2 cellular contexts compared by ENCODE assay signal in the genomic region with DNA sequence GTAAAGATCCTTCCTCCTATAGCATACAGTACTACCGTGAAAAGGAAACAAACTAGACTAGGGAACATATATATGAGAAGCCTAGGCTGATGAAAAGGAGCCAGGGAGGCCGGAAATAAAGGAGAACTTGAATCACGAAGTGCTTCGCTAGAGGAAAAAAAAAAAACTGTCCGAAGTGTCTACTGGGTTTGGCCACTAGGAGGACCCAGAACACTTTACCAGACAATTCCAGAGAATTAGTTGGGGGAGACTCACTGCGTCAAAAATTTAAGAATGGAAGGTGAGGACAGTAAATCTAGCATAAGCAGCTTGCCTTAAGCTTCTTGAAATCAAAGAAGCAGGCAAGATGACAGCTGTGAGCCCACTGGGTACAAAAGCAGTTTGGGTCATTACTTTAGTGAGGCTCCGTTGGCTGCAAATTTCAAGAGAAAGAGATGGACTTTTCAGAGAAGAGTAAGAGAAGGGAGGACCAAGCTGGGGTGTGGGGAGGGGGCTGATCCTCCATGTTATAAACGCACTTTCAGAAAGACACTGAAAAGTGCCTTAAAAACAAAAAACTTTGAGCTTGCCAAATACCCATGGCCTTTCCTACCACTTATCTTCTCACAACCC.
TF ChIP-seq lines count a peak whose summit lies in the region.

No MANE protein-coding gene starts in this region.

TF ChIP-seq in HEK293, 187 proteins besides CTCF, POLR2A, EP300 and RAD21:
- TF ChIP-seq ZNF791 (tag by site-specific recombination; IDR thresholded peaks at IDR 0.05) (no peak), ZNF654 (tag by site-specific recombination; IDR thresholded peaks at IDR 0.05; ENCODE audit: low read depth) (peak; percentile 96), ZNF670 (tag by site-specific recombination; IDR thresholded peaks at IDR 0.05; ENCODE audit: low read depth) (no peak), PRDM1 (tag by site-specific recombination; IDR thresholded peaks at IDR 0.05) (no peak), ZNF280D (tag by site-specific recombination; IDR thresholded peaks at IDR 0.05) (no peak), ZNF112 (tag by site-specific recombination; IDR thresholded peaks at IDR 0.05) (no peak), ZNF660 (tag by site-specific recombination; IDR thresholded peaks at IDR 0.05) (peak; percentile 67; the same call in 1 of the 2 replicates), KLF16 (tag by site-specific recombination; IDR thresholded peaks at IDR 0.05) (no peak), ZNF248 (tag by site-specific recombination; IDR thresholded peaks at IDR 0.05) (no peak), ZNF785 (tag by site-specific recombination; IDR thresholded peaks at IDR 0.05) (no peak)
- TF ChIP-seq, protein P1, sequence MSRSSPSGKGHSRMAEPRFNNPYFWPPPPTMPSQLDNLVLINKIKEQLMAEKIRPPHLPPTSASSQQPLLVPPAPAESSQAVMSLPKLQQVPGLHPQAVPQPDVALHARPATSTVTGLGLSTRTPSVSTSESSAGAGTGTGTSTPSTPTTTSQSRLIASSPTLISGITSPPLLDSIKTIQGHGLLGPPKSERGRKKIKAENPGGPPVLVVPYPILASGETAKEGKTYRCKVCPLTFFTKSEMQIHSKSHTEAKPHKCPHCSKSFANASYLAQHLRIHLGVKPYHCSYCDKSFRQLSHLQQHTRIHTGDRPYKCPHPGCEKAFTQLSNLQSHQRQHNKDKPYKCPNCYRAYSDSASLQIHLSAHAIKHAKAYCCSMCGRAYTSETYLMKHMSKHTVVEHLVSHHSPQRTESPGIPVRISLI (tag by site-specific recombination; IDR thresholded peaks at IDR 0.05) = peak; percentile 86

TF ChIP-seq in H1, 55 proteins besides CTCF, POLR2A, EP300 and RAD21:
- no peak for TF ChIP-seq SAP30 (IDR thresholded peaks at IDR 0.05; ENCODE audit: insufficient read depth, insufficient replicate concordance, low read length)
- TF ChIP-seq CEBPB (IDR thresholded peaks at IDR 0.05; ENCODE audit: low read depth, low read length) = no peak
- TF ChIP-seq BCL11A (IDR thresholded peaks at IDR 0.05; ENCODE audit: low read depth in 2 of 2, low read length in 2 of 2) = no peak
- no peak for TF ChIP-seq RFX5 (IDR thresholded peaks at IDR 0.05; ENCODE audit: borderline replicate concordance, low read depth, low read length)
- no peak for TF ChIP-seq ASH2L (IDR thresholded peaks at IDR 0.05; ENCODE audit: low read length)
- no peak for TF ChIP-seq TAF1 (IDR thresholded peaks at IDR 0.05; ENCODE audit: low read depth, low read length)
- TF ChIP-seq ATF3 (IDR thresholded peaks at IDR 0.05; ENCODE audit: insufficient read depth, low read depth, low read length) = no peak
- TF ChIP-seq ZNF274 (IDR thresholded peaks at IDR 0.05; ENCODE audit: borderline replicate concordance, extremely low read depth, low read length) = no peak
- no peak for TF ChIP-seq MAX (IDR thresholded peaks at IDR 0.05)
- TF ChIP-seq HDAC2 (IDR thresholded peaks at IDR 0.05; ENCODE audit: borderline replicate concordance in 1 of 2, low read depth in 2 of 2, low read length in 2 of 2) = no peak
- TF ChIP-seq RBBP5 (IDR thresholded peaks at IDR 0.05; ENCODE audit: borderline replicate concordance, low read depth, low read length) = no peak
- no peak for TF ChIP-seq POU5F1 (IDR thresholded peaks at IDR 0.05; ENCODE audit: low read depth, low read length)
- TF ChIP-seq CBX5 (IDR thresholded peaks at IDR 0.05; ENCODE audit: low read depth, low read length) = no peak
- TF ChIP-seq SRF (IDR thresholded peaks at IDR 0.05; ENCODE audit: low read depth, low read length) = no peak
- no peak for TF ChIP-seq SP2 (IDR thresholded peaks at IDR 0.05; ENCODE audit: low read length)
- TF ChIP-seq YY1 (IDR thresholded peaks at IDR 0.05; ENCODE audit: low read depth, low read length) = no peak
- no peak for TF ChIP-seq USF2 (IDR thresholded peaks at IDR 0.05; ENCODE audit: low read length)
